Comparison of ENCODE assay signal across 16 cellular contexts in genomic region chr5:62719061-62719730, GRCh38.
A peak's percentile ranks its signal among the peaks of the same experiment; 100 is the strongest.
DNase-seq lines count a peak whose midpoint lies in the region; FAIRE-seq and TF ChIP-seq lines count a peak whose summit lies in the region.
"Had no signal": no experiment of that assay in that cellular context is flagged by ENCODE, and none has a peak within 500 bp of the region (broad histone marks: within the 10 kb centered on the region; RNA-seq: fewer than 3 reads in every experiment).

No MANE protein-coding gene starts in this region.

- peak overlapping the region; percentile 53; the same call in 1 of the 2 replicates for H2BK20ac ChIP-seq in H1 (ENCODE audit: low read length)

- no peak for TF ChIP-seq POLR2A in H1 (IDR thresholded peaks at IDR 0.05; ENCODE audit: control extremely low read depth in 1 of 2, low read depth in 2 of 2, low read length in 2 of 2)

- no peaks in the 10 kb centered on the region for H3K9me3 Mint-ChIP-seq in nephron
- no peaks in the 10 kb centered on the region for H3K9me3 Mint-ChIP-seq in activated T-helper 1 cell treated with anti-CD3 and anti-CD28 coated beads, Interleukin-12 subunit alpha, Interleukin-12 subunit beta, Interleukin-2, Interleukin-4 antibody, amounts not matched to agents 30 ng/mL and 10 ng/mL and 1 ng/mL, durations not matched to agents 14 hours and 24 hours and 36 hours

- no peaks in the 10 kb centered on the region for H3K36me3 ChIP-seq in H1 (ENCODE audit: control insufficient read depth in 2 of 4, insufficient read depth in 4 of 4, low read length in 3 of 4)

- no peaks in the 10 kb centered on the region for H3K27me3 ChIP-seq in H1 (replicated peaks in 1 of 4; ENCODE audit: control insufficient read depth in 3 of 4, extremely low read depth in 1 of 4, insufficient read depth in 3 of 4, low read length in 3 of 4)

- no peak overlapping the region for H3K18ac ChIP-seq in H1 (ENCODE audit: extremely low read depth, low read length)

- no peaks in the 10 kb centered on the region for H3K36me3 Mint-ChIP-seq in nephron (ENCODE audit: low read depth)
- H3K36me3 Mint-ChIP-seq in activated T-helper 1 cell treated with anti-CD3 and anti-CD28 coated beads, Interleukin-12 subunit alpha, Interleukin-12 subunit beta, Interleukin-2, Interleukin-4 antibody, amounts not matched to agents 30 ng/mL and 10 ng/mL and 1 ng/mL, durations not matched to agents 14 hours and 24 hours and 36 hours (ENCODE audit: low read depth) = no peaks in the 10 kb centered on the region

- no peak overlapping the region for H2BK12ac ChIP-seq in H1 (ENCODE audit: low read depth, low read length)

- CTCF ChIA-PET in H1 (lab: Charles Lee; ENCODE audit: partially characterized antibody) = interaction anchor here (0.7 to 3.6 kb wide), 25 partner anchors 9 to 259 kb away, joined by 3 to 20 read pairs (median 4); no protein-coding TSS in a partner anchor
- CTCF ChIA-PET in GM10248 (lab: Yijun Ruan, JAX) = interaction anchor here (0.9 to 2.8 kb wide), 8 partner anchors 9 to 272 kb away, joined by 3 to 10 read pairs (median 4); no protein-coding TSS in a partner anchor

- H3K9me3 ChIP-seq in H1 (ENCODE audit: insufficient read depth in 2 of 2, low read depth in 1 of 2, low read length in 1 of 2) = no peaks in the 10 kb centered on the region

- H3K4ac ChIP-seq in H1 (replicated peaks; ENCODE audit: insufficient read length, low read depth, low read length) = no peak overlapping the region

- peaks cover 0 to 10% (median 6%) of the 10 kb centered on the region in 4 experiments; a peak in 2 of 7 replicates for H3K4me1 ChIP-seq in H1 (replicated peaks in 1 of 4; ENCODE audit: control insufficient read depth in 3 of 4, insufficient read depth in 4 of 4, low read length in 3 of 4)

- H2AK5ac ChIP-seq in H1 (ENCODE audit: low read depth, low read length) = no peak overlapping the region

- H3K14ac ChIP-seq in H1 (ENCODE audit: insufficient read length) = no peak overlapping the region

- POLR2A ChIA-PET in H1 (lab: Charles Lee; ENCODE audit: partially characterized antibody) = interaction anchor here (0.8 kb wide), 1 partner anchor 8 kb away, joined by 3 read pairs; no protein-coding TSS in a partner anchor
- POLR2A ChIA-PET in GM10248 (lab: Yijun Ruan, JAX) = no interaction called here

- no peak for TF ChIP-seq EP300 in H1 (IDR thresholded peaks at IDR 0.05; ENCODE audit: borderline replicate concordance in 1 of 2, low read depth in 2 of 2, low read length in 2 of 2)

- peak overlapping the region; percentile 41; the same call in 1 of the 2 replicates for H4K8ac ChIP-seq in H1 (ENCODE audit: extremely low read depth, insufficient read depth, low read length)

- no peak overlapping the region for H2BK15ac ChIP-seq in H1 (ENCODE audit: low read length)

- H4K5ac ChIP-seq in H1 (ENCODE audit: insufficient read length, low read depth, low read length) = no peak overlapping the region

- no peak overlapping the region for H3K23ac ChIP-seq in H1 (ENCODE audit: insufficient read length)

- intact Hi-C loops in activated T-helper 1 cell treated with anti-CD3 and anti-CD28 coated beads, Interleukin-12 subunit alpha, Interleukin-12 subunit beta, Interleukin-2, Interleukin-4 antibody, amounts not matched to agents 30 ng/mL and 10 ng/mL and 1 ng/mL, durations not matched to agents 14 hours and 24 hours and 36 hours (cut with micrococcal nuclease) = no loop called here

- H3K56ac ChIP-seq in H1 (replicated peaks; ENCODE audit: insufficient read length, low read depth, low read length) = no peak overlapping the region

- H3K27me3 Mint-ChIP-seq in nephron (ENCODE audit: low read depth) = peaks cover 3% of the 10 kb centered on the region
- peaks cover 28% of the 10 kb centered on the region for H3K27me3 Mint-ChIP-seq in activated T-helper 1 cell treated with anti-CD3 and anti-CD28 coated beads, Interleukin-12 subunit alpha, Interleukin-12 subunit beta, Interleukin-2, Interleukin-4 antibody, amounts not matched to agents 30 ng/mL and 10 ng/mL and 1 ng/mL, durations not matched to agents 14 hours and 24 hours and 36 hours (ENCODE audit: insufficient read depth)

- H3K79me1 ChIP-seq in H1 (ENCODE audit: low read depth, low read length) = no peaks in the 10 kb centered on the region

- no peak overlapping the region for H3K9ac ChIP-seq in H1 (replicated peaks in 1 of 4; ENCODE audit: extremely low read depth in 1 of 4, low read depth in 3 of 4, low read length in 3 of 4)

- 92% methylated on average over 9 of the region's 9 CpGs; no CpG with 5 or more reads in 1 of the 2 experiments for WGBS in H1 (ENCODE audit: extremely low coverage in 1 of 2, insufficient coverage in 1 of 2, insufficient read length in 1 of 2, insufficient replicate concordance in 2 of 2, low coverage in 1 of 2, low lambda C conversion rate in 2 of 2, missing lambda C conversion rate in 1 of 2), 2 experiments

- no peak overlapping the region for H3K4me3 Mint-ChIP-seq in nephron
- no peak overlapping the region for H3K4me3 Mint-ChIP-seq in activated T-helper 1 cell treated with anti-CD3 and anti-CD28 coated beads, Interleukin-12 subunit alpha, Interleukin-12 subunit beta, Interleukin-2, Interleukin-4 antibody, amounts not matched to agents 30 ng/mL and 10 ng/mL and 1 ng/mL, durations not matched to agents 14 hours and 24 hours and 36 hours

- H2AFZ ChIP-seq in H1 (ENCODE audit: low read length) = peak overlapping the region; percentile 83; the same call in 1 of the 2 replicates

- H3K4me1 Mint-ChIP-seq in nephron = peaks cover 45% of the 10 kb centered on the region
- H3K4me1 Mint-ChIP-seq in activated T-helper 1 cell treated with anti-CD3 and anti-CD28 coated beads, Interleukin-12 subunit alpha, Interleukin-12 subunit beta, Interleukin-2, Interleukin-4 antibody, amounts not matched to agents 30 ng/mL and 10 ng/mL and 1 ng/mL, durations not matched to agents 14 hours and 24 hours and 36 hours (ENCODE audit: low read depth) = no peaks in the 10 kb centered on the region

- TF ChIP-seq CTCF in H1 (IDR thresholded peaks at IDR 0.05; ENCODE audit: control extremely low read depth in 1 of 3, insufficient read depth in 1 of 3, low read depth in 1 of 3, low read length in 3 of 3) (no peak), nephron (IDR thresholded peaks at IDR 0.05; ENCODE audit: unreplicated experiment in 3 of 3) (no peak), GM10248 (IDR thresholded peaks at IDR 0.05; ENCODE audit: control extremely low read depth, extremely low read depth, low read depth, missing control alignments) (no peak)

- H3K27ac Mint-ChIP-seq in nephron = peak overlapping the region; percentile 79 to 88 (median 82)
- H3K27ac Mint-ChIP-seq in activated T-helper 1 cell treated with anti-CD3 and anti-CD28 coated beads, Interleukin-12 subunit alpha, Interleukin-12 subunit beta, Interleukin-2, Interleukin-4 antibody, amounts not matched to agents 30 ng/mL and 10 ng/mL and 1 ng/mL, durations not matched to agents 14 hours and 24 hours and 36 hours = no peak overlapping the region

- H3K23me2 ChIP-seq in H1 (ENCODE audit: low read depth, low read length) = no peaks in the 10 kb centered on the region

- H2BK120ac ChIP-seq in H1 (replicated peaks; ENCODE audit: low read depth, low read length) = peak overlapping the region; percentile 45

- H2BK5ac ChIP-seq in H1 (ENCODE audit: low read depth, low read length) = no peak overlapping the region

- peak in 2 of 3 experiments; percentile 4 to 34 for DNase-seq in NCI-H1417 (lab: John Stamatoyannopoulos, UW)
- DNase-seq in NCI-H1417 treated with DMSO at 0.1 percent for 48 hours (lab: John Stamatoyannopoulos, UW) = no peak
- DNase-seq in H1 (ENCODE audit: low read depth in 1 of 2, low spot score in 2 of 2) = no peak
- no peak for DNase-seq in T1000 (lab: John Stamatoyannopoulos, UW)
- no peak for DNase-seq in activated T-helper 1 cell treated with anti-CD3 and anti-CD28 coated beads, Interleukin-12 subunit alpha, Interleukin-12 subunit beta, Interleukin-2, Interleukin-4 antibody, amounts not matched to agents 30 ng/mL and 10 ng/mL and 1 ng/mL, durations not matched to agents 14 hours and 24 hours and 36 hours (ENCODE audit: low spot score)
- no peak for DNase-seq in GM10248 (ENCODE audit: extremely low spot score)
- DNase-seq in activated naive CD4-positive, alpha-beta T cell (lab: John Stamatoyannopoulos, UW) = no peak
- DNase-seq: AML-193, GOT3, NCI-H2227 treated with DMSO at 0.1 percent for 48 hours, Right ventricle myocardium superior, SW 1271 had no signal

- no peak for FAIRE-seq in H1 (lab: Jason Lieb, UNC)
- FAIRE-seq: G401.6, RCC 7860 had no signal

- H3K4me2 ChIP-seq in H1 (ENCODE audit: insufficient read depth in 1 of 2, low read depth in 2 of 2, low read length in 2 of 2) = no peak overlapping the region

- no peak overlapping the region for H3K27ac ChIP-seq in H1 (ENCODE audit: low read depth, low read length)
- H3K27ac ChIP-seq: 22Rv1 had no signal

- H4K20me1 ChIP-seq in H1 (replicated peaks in 1 of 2; ENCODE audit: control insufficient read depth in 1 of 2, insufficient read depth in 2 of 2, low read length in 2 of 2) = no peaks in the 10 kb centered on the region

- peak overlapping the region; percentile 67 for H4K91ac ChIP-seq in H1 (replicated peaks; ENCODE audit: insufficient read length, low read length)

- no peak overlapping the region for H3K4me3 ChIP-seq in H1 (ENCODE audit: extremely low read depth in 1 of 4, insufficient read depth in 2 of 4, low read depth in 3 of 4, low read length in 4 of 4)

- H3K79me2 ChIP-seq in H1 (ENCODE audit: control insufficient read depth in 1 of 2, insufficient read depth in 2 of 2, low read length in 2 of 2) = no peaks in the 10 kb centered on the region

- no peak for TF ChIP-seq RAD21 in H1 (IDR thresholded peaks at IDR 0.05 in 1 of 2, conservative IDR thresholded peaks at IDR 0.05 in 1 of 2; ENCODE audit: low read depth in 2 of 2, low read length in 2 of 2)

TF ChIP-seq in H1, 55 proteins besides CTCF, POLR2A, EP300 and RAD21:
- TF ChIP-seq EGR1 (IDR thresholded peaks at IDR 0.05; ENCODE audit: borderline replicate concordance, low read depth, low read length) = no peak
- no peak for TF ChIP-seq BACH1 (IDR thresholded peaks at IDR 0.05; ENCODE audit: low read length)
- TF ChIP-seq SP4 (IDR thresholded peaks at IDR 0.05; ENCODE audit: low read length) = no peak

Comparison
In these comparisons a context has a peak if more than half of its experiments do, and no peak if none do; other contexts are left out.
1. DNase-seq: peak in NCI-H1417 (2 of 3); none in NCI-H1417 treated with DMSO at 0.1 percent for 48 hours (single experiment), H1 (0 of 2), T1000 (single experiment), activated T-helper 1 cell treated with anti-CD3 and anti-CD28 coated beads, Interleukin-12 subunit alpha, Interleukin-12 subunit beta, Interleukin-2, Interleukin-4 antibody, amounts not matched to agents 30 ng/mL and 10 ng/mL and 1 ng/mL, durations not matched to agents 14 hours and 24 hours and 36 hours (single experiment), GM10248 (single experiment) and activated naive CD4-positive, alpha-beta T cell (0 of 4).